16 cellular contexts compared by ENCODE assay signal in the genomic region with DNA sequence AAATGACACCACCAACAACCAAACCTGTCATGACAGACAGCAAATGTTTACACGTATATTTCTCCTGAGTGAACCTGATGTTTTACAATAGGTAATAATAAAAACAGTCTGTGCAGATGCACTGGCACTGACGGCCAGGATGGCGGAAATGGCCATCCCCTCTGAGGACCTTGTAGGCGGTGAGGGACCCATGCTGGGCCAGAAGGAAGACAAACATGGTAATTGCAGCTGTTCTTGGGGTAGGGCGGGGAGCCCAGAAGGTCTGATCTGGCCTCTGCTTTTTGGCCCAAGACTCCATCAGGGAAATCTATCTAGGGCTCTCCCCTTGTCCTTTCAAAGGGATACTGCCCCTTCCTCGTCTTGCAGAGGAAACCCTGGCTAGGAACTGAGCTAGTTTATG.
"Had no signal": no experiment of that assay in that cellular context is flagged by ENCODE, and none has a peak within 500 bp of the region (broad histone marks: within the 10 kb centered on the region; RNA-seq: fewer than 3 reads in every experiment).

No MANE protein-coding gene starts in this region.

- H3K4me3 ChIP-seq: ascending aorta, coronary artery, pancreas, transverse colon had no signal

- H3K27ac ChIP-seq: ascending aorta, coronary artery, neutrophil, pancreas had no signal

- FAIRE-seq: pancreas had no signal

- H3K27me3 ChIP-seq: ascending aorta, neutrophil, pancreas, transverse colon had no signal

- H3K9me3 ChIP-seq: ascending aorta, neutrophil, pancreas, transverse colon had no signal

- H3K4me1 ChIP-seq: ascending aorta, pancreas had no signal

- DNase-seq: activated CD4-positive, alpha-beta memory T cell treated with anti-CD3 and anti-CD28 coated beads for 36 hours; activated naive CD4-positive, alpha-beta T cell treated with Interleukin-2 at 50 U/mL for 16 hours; activated T-cell treated with anti-CD3 and anti-CD28 coated beads, Interleukin-2, amount 50 U/mL, for 1 hour; erythroblast; foreskin melanocyte; mesenchymal stem cell; naive thymus-derived CD8-positive, alpha-beta T cell; pancreas; stimulated activated CD4-positive, alpha-beta T cell treated with anti-CD3 and anti-CD28 coated beads, Interleukin-2, amount 100 ng/mL, for 48 hours; SW 1271; T-helper 2 cell; transverse colon had no signal

- ATAC-seq: activated T-helper 17 cell treated with anti-CD3 and anti-CD28 coated beads, Interleukin-2, amount 50 U/mL, for 72 hours; naive thymus-derived CD8-positive, alpha-beta T cell; pancreas had no signal
